Comparison of ENCODE assay signal across 8 cellular contexts in the genomic region with DNA sequence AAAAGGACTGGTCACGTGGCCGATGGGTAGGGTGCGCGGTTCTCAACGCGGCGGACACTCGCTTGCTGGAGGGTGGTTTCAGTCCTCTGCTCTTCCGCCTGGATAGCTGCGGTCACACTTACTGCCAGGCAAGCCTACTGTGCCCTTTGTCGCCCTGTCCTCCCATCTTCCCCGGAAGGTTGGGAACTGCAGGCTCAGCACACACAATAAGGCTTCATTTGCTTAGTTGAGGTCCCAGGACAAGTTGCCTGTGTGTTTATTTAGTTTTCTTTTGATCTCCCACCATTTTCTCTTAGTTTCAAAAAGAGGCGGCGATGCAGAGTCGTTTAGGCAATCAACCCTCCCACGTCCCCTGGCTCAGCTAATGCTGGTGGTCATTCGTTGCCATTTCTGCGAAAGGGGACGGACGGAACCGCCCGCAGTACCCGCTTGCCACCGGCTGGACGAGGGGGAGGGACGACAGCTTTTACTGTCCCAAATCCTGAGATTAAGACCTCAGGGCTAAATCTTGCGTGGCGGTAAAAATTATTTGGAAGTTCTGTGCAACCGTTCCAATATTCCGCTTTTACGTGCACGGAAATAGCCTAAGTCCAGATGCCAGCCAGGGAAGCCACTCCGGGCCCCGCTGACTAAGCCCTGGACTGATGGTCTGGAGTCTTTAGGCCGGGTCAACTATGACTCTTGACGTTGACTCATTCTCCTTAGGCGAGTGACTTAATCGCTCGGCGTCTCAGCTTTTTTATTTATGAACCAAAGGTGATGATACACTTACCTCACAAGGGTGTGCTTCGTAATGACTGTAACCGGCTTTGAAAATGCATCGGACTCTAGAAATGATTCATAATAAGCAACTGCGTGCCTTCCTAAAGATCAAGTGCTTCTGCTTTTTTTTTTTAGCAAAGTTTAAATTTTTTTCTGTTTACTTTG. TPM values are rescaled to one million over a fixed set of nuclear protein-coding genes. Genes with fewer than 3 reads are reported as not detected.
DNase-seq lines count a peak whose midpoint lies in the region; ATAC-seq and TF ChIP-seq lines count a peak whose summit lies in the region.

No MANE protein-coding gene starts in this region.

- H3K27me3 Mint-ChIP-seq in CD14-positive monocyte (ENCODE audit: low read depth in 3 of 3) (peaks cover 0 to 2% (median 0%) of the 10 kb centered on the region in 3 donors), progenitor cell of endocrine pancreas (no peaks in the 10 kb centered on the region)
- H3K27me3 Mint-ChIP-seq in activated naive CD8-positive, alpha-beta T cell treated with anti-CD3 and anti-CD28 coated beads for 36 hours, result peaks cover 10% of the 10 kb centered on the region

- TF ChIP-seq POLR2A in heart left ventricle (IDR thresholded peaks at IDR 0.05), result no peak
- TF ChIP-seq POLR2A in vagina (IDR thresholded peaks at IDR 0.05), result peak in 1 of 2 donors; percentile 23

- H3K36me3 ChIP-seq in heart left ventricle, result peaks cover 0 to 17% (median 2%) of the 10 kb centered on the region in 9 donors
- H3K36me3 ChIP-seq in vagina, result no peaks in the 10 kb centered on the region

- H3K4me3 ChIP-seq in heart left ventricle, result peak overlapping the region; percentile 57 to 99 (median 87)
- peak overlapping the region; percentile 93 to 98 for H3K4me3 ChIP-seq in vagina

- H3K36me3 Mint-ChIP-seq in CD14-positive monocyte (peaks cover 9 to 10% of the 10 kb centered on the region in 2 donors), progenitor cell of endocrine pancreas (ENCODE audit: insufficient read depth) (peaks cover 7% of the 10 kb centered on the region)
- peaks cover 20% of the 10 kb centered on the region for H3K36me3 Mint-ChIP-seq in activated naive CD8-positive, alpha-beta T cell treated with anti-CD3 and anti-CD28 coated beads for 36 hours

- peaks cover 0 to 2% (median 0%) of the 10 kb centered on the region in 7 donors for H3K9me3 Mint-ChIP-seq in CD14-positive monocyte
- peaks cover 3% of the 10 kb centered on the region for H3K9me3 Mint-ChIP-seq in activated naive CD8-positive, alpha-beta T cell treated with anti-CD3 and anti-CD28 coated beads for 36 hours
- H3K9me3 Mint-ChIP-seq in progenitor cell of endocrine pancreas (ENCODE audit: low read depth), result peaks cover 3% of the 10 kb centered on the region

- intact Hi-C loops in CD14-positive monocyte (cut with micrococcal nuclease) (loop anchor here (5.0 to 10.0 kb wide), 2 partner anchors 65 to 68 kb away; a partner anchor contains a TSS), heart left ventricle (cut with DNase I) (loop anchor here in 8 of 10 donors (2.0 to 10.0 kb wide), 10 partner anchors 63 to 475 kb away; a partner anchor contains a TSS), vagina (cut with DNase I) (loop anchor here (5.0 kb wide), 1 partner anchor 68 kb away; a partner anchor contains a TSS)

- H3K27ac Mint-ChIP-seq in CD14-positive monocyte (peak overlapping the region; percentile 99 to 100 (median 99)), progenitor cell of endocrine pancreas (peak overlapping the region; percentile 95)
- peak overlapping the region; percentile 96 for H3K27ac Mint-ChIP-seq in activated naive CD8-positive, alpha-beta T cell treated with anti-CD3 and anti-CD28 coated beads for 36 hours

- WGBS in heart left ventricle, 4 donors, result 15 to 20% (median 17%) methylated on average over 44 of the region's 44 CpGs

- ATAC-seq in GM19372 (IDR thresholded peaks at IDR 0.05; ENCODE audit: low read depth, unreplicated experiment) (peak; percentile 35), HG03469 (IDR thresholded peaks at IDR 0.05; ENCODE audit: unreplicated experiment) (peak; percentile 46), heart left ventricle (peak; percentile 58 to 71 (median 63))

- H3K4me1 ChIP-seq in heart left ventricle (peaks cover 0 to 51% (median 13%) of the 10 kb centered on the region in 12 donors), vagina (peaks cover 25% of the 10 kb centered on the region)

- TF ChIP-seq CTCF in CD14-positive monocyte (IDR thresholded peaks at IDR 0.05), result no peak
- TF ChIP-seq CTCF in heart left ventricle (IDR thresholded peaks at IDR 0.05), result peak in 3 of 12 donors; percentile 3 to 42 (median 11)
- TF ChIP-seq CTCF in progenitor cell of endocrine pancreas (IDR thresholded peaks at IDR 0.05; ENCODE audit: unreplicated experiment), result no peak
- peak in 2 of 3 experiments; percentile 8 to 22 for TF ChIP-seq CTCF in vagina (IDR thresholded peaks at IDR 0.05)

- peak overlapping the region; percentile 94 to 100 for H3K4me3 Mint-ChIP-seq in CD14-positive monocyte
- H3K4me3 Mint-ChIP-seq in activated naive CD8-positive, alpha-beta T cell treated with anti-CD3 and anti-CD28 coated beads for 36 hours, result peak overlapping the region; percentile 99
- H3K4me3 Mint-ChIP-seq in progenitor cell of endocrine pancreas (ENCODE audit: low read depth), result peak overlapping the region; percentile 90

- H3K27ac ChIP-seq in heart left ventricle, result peak overlapping the region; percentile 76 to 99 (median 93)
- peak overlapping the region; percentile 98 for H3K27ac ChIP-seq in vagina

- H3K4me1 Mint-ChIP-seq in CD14-positive monocyte (peaks cover 39% of the 10 kb centered on the region), progenitor cell of endocrine pancreas (ENCODE audit: low read depth) (peaks cover 5% of the 10 kb centered on the region)
- H3K4me1 Mint-ChIP-seq in activated naive CD8-positive, alpha-beta T cell treated with anti-CD3 and anti-CD28 coated beads for 36 hours, result peaks cover 33% of the 10 kb centered on the region

- H3K9me3 ChIP-seq in heart left ventricle (no peaks in the 10 kb centered on the region), vagina (no peaks in the 10 kb centered on the region)

- H3K27me3 ChIP-seq in heart left ventricle, result no peaks in the 10 kb centered on the region
- H3K27me3 ChIP-seq in vagina, result no peaks in the 10 kb centered on the region

- DNase-seq in CD14-positive monocyte (ENCODE audit: low spot score) (peak; percentile 97), SKM-1 (lab: John Stamatoyannopoulos, UW; ENCODE audit: unreplicated experiment) (peak; percentile 37), heart left ventricle (peak; percentile 50 to 79 (median 57)), progenitor cell of endocrine pancreas (ENCODE audit: low spot score, unreplicated experiment) (peak; percentile 15), vagina (ENCODE audit: extremely low spot score in 2 of 2) (peak in 1 of 2 donors; percentile 91)
- DNase-seq in activated naive CD8-positive, alpha-beta T cell treated with anti-CD3 and anti-CD28 coated beads for 36 hours, result peak; percentile 60

RNA-seq across cellular contexts. Expression of a gene that starts 0.7 kb away (rescaled TPM):
- polyA plus RNA-seq in CD14-positive monocyte (10 to 100 TPM; 48.6 to 50.8 TPM), heart left ventricle (10 to 100 TPM in 1 of 2 donors, 1 to 10 TPM in 1; 8.3 to 80.3 TPM)
- total RNA-seq in activated naive CD8-positive, alpha-beta T cell treated with anti-CD3 and anti-CD28 coated beads for 36 hours, result 100 to 1,000 TPM; 179 to 181 TPM
- total RNA-seq in heart left ventricle (10 to 100 TPM; 49.3 to 93.2 (median 62.2) TPM), progenitor cell of endocrine pancreas (97.7 and 112 TPM in 2 replicates), vagina (61.6 TPM)

Comparison
In these comparisons a context has a peak if more than half of its experiments do, and no peak if none do; other contexts are left out.
1. CTCF ChIP-seq: peak in vagina (2 of 3); none in CD14-positive monocyte (single experiment) and progenitor cell of endocrine pancreas (single experiment).
2. Peak in every context shown above with its lines, with median percentiles within 50 percentile points of each other: H3K27ac Mint-ChIP-seq, H3K4me3 Mint-ChIP-seq and ATAC-seq.